10 cellular contexts compared by ENCODE assay signal in genomic region chr12:94266796-94267529, GRCh38.
DNase-seq lines count a peak whose midpoint lies in the region; ATAC-seq and TF ChIP-seq lines count a peak whose summit lies in the region.
"Had no signal": no experiment of that assay in that cellular context is flagged by ENCODE, and none has a peak within 500 bp of the region (broad histone marks: within the 10 kb centered on the region; RNA-seq: fewer than 3 reads in every experiment).

No MANE protein-coding gene starts in this region.

- no peaks in the 10 kb centered on the region for H3K36me3 ChIP-seq in right atrium auricular region
- H3K36me3 ChIP-seq in subcutaneous abdominal adipose tissue (ENCODE audit: control insufficient read depth in 5 of 5, insufficient read depth in 5 of 5, low read length in 5 of 5), result no peaks in the 10 kb centered on the region

- H3K27me3 ChIP-seq in right atrium auricular region (no peaks in the 10 kb centered on the region), subcutaneous abdominal adipose tissue (ENCODE audit: control insufficient read depth in 5 of 5, insufficient read depth in 4 of 5, low read length in 5 of 5) (peaks cover 0 to 3% (median 0%) of the 10 kb centered on the region in 5 donors)

- H3K9ac ChIP-seq in subcutaneous abdominal adipose tissue (ENCODE audit: low read length in 5 of 5), result no peak overlapping the region

- H3K4me1 ChIP-seq in right atrium auricular region, result peaks cover 0 to 44% of the 10 kb centered on the region in 2 donors
- H3K4me1 ChIP-seq in subcutaneous abdominal adipose tissue (ENCODE audit: control insufficient read depth in 5 of 5, insufficient read depth in 5 of 5, low read length in 5 of 5), result peaks cover 3 to 52% (median 30%) of the 10 kb centered on the region in 5 donors

- DNase-seq in SIG-M5 treated with dmso at 0.1 percent for 504 hours (lab: John Stamatoyannopoulos, UW; ENCODE audit: unreplicated experiment) (peak; percentile 46), SIG-M5 (lab: John Stamatoyannopoulos, UW) (no peak), right atrium auricular region (ENCODE audit: low spot score) (no peak)
- no peak for DNase-seq in stimulated activated CD4-positive, alpha-beta T cell treated with anti-CD3 and anti-CD28 coated beads, Interleukin-1b, Interleukin-23, amount 100 ng/mL, for 48 hours
- DNase-seq: NCI-H774 had no signal

- no peak for ATAC-seq in SK-N-SH treated with all-trans-retinoic acid at 6 μM for 48 hours
- ATAC-seq in HG02763 (IDR thresholded peaks at IDR 0.05; ENCODE audit: unreplicated experiment), result no peak
- ATAC-seq in activated CD4-positive, CD25-positive, alpha-beta regulatory T cell treated with anti-CD3 and anti-CD28 coated beads, Interleukin-2, amount 50 U/mL, for 24 hours, result no peak

- TF ChIP-seq CTCF in right atrium auricular region (IDR thresholded peaks at IDR 0.05), result no peak

- H3K27ac ChIP-seq in right atrium auricular region (peak overlapping the region; percentile 32 to 62), subcutaneous abdominal adipose tissue (ENCODE audit: low read depth, low read length) (peak overlapping the region; percentile 17)
- H3K27ac ChIP-seq: 22Rv1 had no signal

- H3K9me3 ChIP-seq in right atrium auricular region (no peaks in the 10 kb centered on the region), subcutaneous abdominal adipose tissue (ENCODE audit: control insufficient read depth in 5 of 5, low read length in 5 of 5) (no peaks in the 10 kb centered on the region)

- no peak overlapping the region for H3K4me3 ChIP-seq in right atrium auricular region
- H3K4me3 ChIP-seq in subcutaneous abdominal adipose tissue (ENCODE audit: low read depth in 1 of 5, low read length in 5 of 5), result no peak overlapping the region

TF ChIP-seq in SK-N-SH treated with all-trans-retinoic acid at 6 μM for 48 hours, 23 proteins besides CTCF, POLR2A, EP300 and RAD21:
- TF ChIP-seq TCF4 (CRISPR knock-in tag; IDR thresholded peaks at IDR 0.05; ENCODE audit: borderline replicate concordance), result no peak
- 0 out of 2 replicates have a peak, but pooled peaks have one; percentile 28 for TF ChIP-seq ISL1 (CRISPR knock-in tag; IDR thresholded peaks at IDR 0.05)
- TF ChIP-seq CSRNP3 (CRISPR knock-in tag; IDR thresholded peaks at IDR 0.05), result no peak
- no peak for TF ChIP-seq PPARA (CRISPR knock-in tag; IDR thresholded peaks at IDR 0.05; ENCODE audit: borderline replicate concordance)
